ENCODE assay signal across 1 cellular context in genomic region chr7:5351508-5352265, GRCh38.
TF ChIP-seq lines count a peak whose summit lies in the region.

No MANE protein-coding gene starts in this region.

TF ChIP-seq in WTC11, 78 proteins besides CTCF, POLR2A, EP300 and RAD21:
- TF ChIP-seq MLX (CRISPR knock-in tag; IDR thresholded peaks at IDR 0.05) (no peak), NFE2L1 (CRISPR knock-in tag; IDR thresholded peaks at IDR 0.05) (no peak), GTF2I (CRISPR knock-in tag; conservative IDR thresholded peaks at IDR 0.05) (no peak), OVOL2 (CRISPR knock-in tag; IDR thresholded peaks at IDR 0.05; ENCODE audit: borderline replicate concordance) (no peak), ZNF671 (CRISPR knock-in tag; IDR thresholded peaks at IDR 0.05) (no peak), E2F1 (CRISPR knock-in tag; IDR thresholded peaks at IDR 0.05) (no peak), IRF2 (CRISPR knock-in tag; IDR thresholded peaks at IDR 0.05; ENCODE audit: borderline replicate concordance, low read depth) (no peak), TCF7 (CRISPR knock-in tag; IDR thresholded peaks at IDR 0.05; ENCODE audit: low read depth) (no peak), HMGA2 (CRISPR knock-in tag; IDR thresholded peaks at IDR 0.05) (no peak)
